23 cellular contexts compared by ENCODE assay signal in genomic region chrX:27863813-27864212, GRCh38. TPM values are rescaled to one million over a fixed set of nuclear protein-coding genes. Genes with fewer than 3 reads are reported as not detected.
"Had no signal": no experiment of that assay in that cellular context is flagged by ENCODE, and none has a peak within 500 bp of the region (broad histone marks: within the 10 kb centered on the region; RNA-seq: fewer than 3 reads in every experiment).

No MANE protein-coding gene starts in this region.

- H3K4me1 ChIP-seq: tibial nerve, uterus had no signal

- H3K9me3 Mint-ChIP-seq: activated naive CD8-positive, alpha-beta T cell treated with anti-CD3 and anti-CD28 coated beads for 36 hours; activated T-helper 1 cell treated with anti-CD3 and anti-CD28 coated beads, Interleukin-12 subunit alpha, Interleukin-12 subunit beta, Interleukin-2, Interleukin-4 antibody, amounts not matched to agents 30 ng/mL and 10 ng/mL and 1 ng/mL, durations not matched to agents 14 hours and 24 hours and 36 hours had no signal

- H3K36me3 Mint-ChIP-seq: activated naive CD8-positive, alpha-beta T cell treated with anti-CD3 and anti-CD28 coated beads for 36 hours; immature natural killer cell; natural killer cell treated with Interleukin-12 subunit alpha and Interleukin-12 subunit beta and Interleukin-15 and Interleukin-18, amount 100 ng/mL, for 72 hours; stimulated activated naive B cell treated with anti-CD40 and anti-IgM and Interleukin-4, amounts not matched to agents 10 μg/mL and 1 μg/mL and 100 μg/mL, for 72 hours; T-cell had no signal

- H3K4me3 Mint-ChIP-seq: activated naive CD8-positive, alpha-beta T cell treated with anti-CD3 and anti-CD28 coated beads for 36 hours; activated T-helper 1 cell treated with anti-CD3 and anti-CD28 coated beads, Interleukin-12 subunit alpha, Interleukin-12 subunit beta, Interleukin-2, Interleukin-4 antibody, amounts not matched to agents 30 ng/mL and 10 ng/mL and 1 ng/mL, durations not matched to agents 14 hours and 24 hours and 36 hours; effector memory CD8-positive, alpha-beta T cell; immature natural killer cell; natural killer cell treated with Interleukin-12 subunit alpha and Interleukin-12 subunit beta and Interleukin-15 and Interleukin-18, amount 100 ng/mL, for 72 hours; stimulated activated naive B cell treated with anti-CD40 and anti-IgM and Interleukin-4, amounts not matched to agents 10 μg/mL and 1 μg/mL and 100 μg/mL, for 72 hours; T-cell had no signal

- H3K27ac Mint-ChIP-seq: activated naive CD8-positive, alpha-beta T cell treated with anti-CD3 and anti-CD28 coated beads for 36 hours; activated T-helper 1 cell treated with anti-CD3 and anti-CD28 coated beads, Interleukin-12 subunit alpha, Interleukin-12 subunit beta, Interleukin-2, Interleukin-4 antibody, amounts not matched to agents 30 ng/mL and 10 ng/mL and 1 ng/mL, durations not matched to agents 14 hours and 24 hours and 36 hours; effector memory CD8-positive, alpha-beta T cell; immature natural killer cell; natural killer cell treated with Interleukin-12 subunit alpha and Interleukin-12 subunit beta and Interleukin-15 and Interleukin-18, amount 100 ng/mL, for 72 hours; stimulated activated naive B cell treated with anti-CD40 and anti-IgM and Interleukin-4, amounts not matched to agents 10 μg/mL and 1 μg/mL and 100 μg/mL, for 72 hours; T-cell had no signal

- H3K27me3 ChIP-seq: uterus had no signal

- H3K27me3 Mint-ChIP-seq: activated naive CD8-positive, alpha-beta T cell treated with anti-CD3 and anti-CD28 coated beads for 36 hours; effector memory CD8-positive, alpha-beta T cell; natural killer cell treated with Interleukin-12 subunit alpha and Interleukin-12 subunit beta and Interleukin-15 and Interleukin-18, amount 100 ng/mL, for 72 hours; stimulated activated naive B cell treated with anti-CD40 and anti-IgM and Interleukin-4, amounts not matched to agents 10 μg/mL and 1 μg/mL and 100 μg/mL, for 72 hours; T-cell had no signal

- H3K36me3 ChIP-seq: tibial nerve, uterus had no signal

- ATAC-seq: activated CD4-positive, CD25-positive, alpha-beta regulatory T cell treated with anti-CD3 and anti-CD28 coated beads, Interleukin-2, amount 50 U/mL, for 24 hours; effector memory CD8-positive, alpha-beta T cell; natural killer cell treated with Interleukin-12 subunit alpha and Interleukin-12 subunit beta and Interleukin-15 and Interleukin-18, amount 100 ng/mL, for 72 hours; stimulated activated naive B cell treated with anti-CD40 and anti-IgM and Interleukin-4, amounts not matched to agents 10 μg/mL and 1 μg/mL and 100 μg/mL, for 72 hours; T-cell had no signal

- H3K4me1 Mint-ChIP-seq: activated naive CD8-positive, alpha-beta T cell treated with anti-CD3 and anti-CD28 coated beads for 36 hours; immature natural killer cell; stimulated activated naive B cell treated with anti-CD40 and anti-IgM and Interleukin-4, amounts not matched to agents 10 μg/mL and 1 μg/mL and 100 μg/mL, for 72 hours; T-cell had no signal

- H3K4me3 ChIP-seq: tibial nerve, uterus had no signal

- DNase-seq: activated CD4-positive, alpha-beta T cell treated with anti-CD3 and anti-CD28 coated beads, Interleukin-2, amount 50 U/mL, for 1 hour; activated naive CD8-positive, alpha-beta T cell treated with anti-CD3 and anti-CD28 coated beads for 36 hours; amygdala; cerebellar nuclear complex; dermis blood vessel endothelial cell; effector memory CD8-positive, alpha-beta T cell; hippocampal formation; immature natural killer cell; occipital lobe; stimulated activated naive B cell treated with anti-CD40 and anti-IgM and Interleukin-4, amounts not matched to agents 10 μg/mL and 1 μg/mL and 100 μg/mL, for 72 hours; T-cell; T-helper 9 cell; uterus had no signal

- H3K9me3 ChIP-seq: tibial nerve, uterus had no signal

- H3K27ac ChIP-seq: tibial nerve, uterus had no signal

RNA-seq across cellular contexts. Expression of gene MAGEB10, which starts 56.0 kb away (rescaled TPM):
- total RNA-seq: activated CD8-positive, alpha-beta memory T cell treated with anti-CD3 and anti-CD28 coated beads for 36 hours; activated naive CD8-positive, alpha-beta T cell treated with anti-CD3 and anti-CD28 coated beads for 36 hours; activated T-helper 1 cell treated with anti-CD3 and anti-CD28 coated beads, Interleukin-12 subunit alpha, Interleukin-12 subunit beta, Interleukin-2, Interleukin-4 antibody, amounts not matched to agents 30 ng/mL and 10 ng/mL and 1 ng/mL, durations not matched to agents 14 hours and 24 hours and 36 hours; dermis blood vessel endothelial cell; lower leg skin; mesenteric fat pad; natural killer cell treated with Interleukin-12 subunit alpha and Interleukin-12 subunit beta and Interleukin-15 and Interleukin-18, amount 100 ng/mL, for 72 hours; occipital lobe; pulmonary artery endothelial cell; subcutaneous adipose tissue; T-cell; tibial nerve; uterus had no signal
- polyA plus RNA-seq: esophagus, immature natural killer cell had no signal
